8 cellular contexts compared by ENCODE assay signal in the genomic region with DNA sequence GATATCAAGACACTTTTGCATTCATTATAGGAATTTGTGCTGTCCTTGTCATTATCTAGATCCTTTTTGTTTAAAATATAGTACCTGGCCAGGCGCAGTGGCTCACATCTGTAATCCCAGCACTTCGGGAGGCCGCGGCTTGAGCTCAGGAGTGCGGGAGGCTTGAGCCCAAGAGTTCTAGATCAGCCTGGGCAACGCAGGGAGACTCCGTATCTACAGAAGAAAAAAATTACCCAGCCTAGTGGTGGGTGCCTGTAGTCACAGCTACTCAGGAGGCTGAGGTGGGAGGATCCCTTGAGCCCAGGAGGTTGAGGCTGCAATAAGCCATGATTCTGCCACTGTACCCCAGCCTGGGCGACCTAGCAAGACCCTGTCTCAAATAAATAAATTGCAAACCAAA. TPM values are rescaled to one million over a fixed set of nuclear protein-coding genes. Genes with fewer than 3 reads are reported as not detected.
DNase-seq lines count a peak whose midpoint lies in the region; ATAC-seq lines count a peak whose summit lies in the region.
"Had no signal": no experiment of that assay in that cellular context is flagged by ENCODE, and none has a peak within 500 bp of the region (broad histone marks: within the 10 kb centered on the region; RNA-seq: fewer than 3 reads in every experiment).

No MANE protein-coding gene starts in this region.

- H3K4me3 Mint-ChIP-seq in naive thymus-derived CD4-positive, alpha-beta T cell = peak overlapping the region; percentile 92 to 100 (median 98)

- H3K27ac ChIP-seq in angular gyrus (ENCODE audit: low read depth, low read length) = peak overlapping the region; percentile 72
- H3K27ac ChIP-seq in naive thymus-derived CD4-positive, alpha-beta T cell (ENCODE audit: low read depth, low read length) = peak overlapping the region; percentile 50
- H3K27ac ChIP-seq: BLaER1 had no signal

- H3K27me3 Mint-ChIP-seq in naive thymus-derived CD4-positive, alpha-beta T cell = no peaks in the 10 kb centered on the region

- no peaks in the 10 kb centered on the region for H3K36me3 Mint-ChIP-seq in naive thymus-derived CD4-positive, alpha-beta T cell

- peaks cover 0 to 1% (median 0%) of the 10 kb centered on the region in 11 donors for H3K9me3 Mint-ChIP-seq in naive thymus-derived CD4-positive, alpha-beta T cell

- no peaks in the 10 kb centered on the region for H3K36me3 ChIP-seq in naive thymus-derived CD4-positive, alpha-beta T cell (ENCODE audit: control insufficient read depth in 2 of 3, insufficient read depth in 3 of 3, low read length in 3 of 3)
- H3K36me3 ChIP-seq: BLaER1 had no signal

- peak; percentile 22 for ATAC-seq in naive thymus-derived CD4-positive, alpha-beta T cell
- no peak for ATAC-seq in HG03108 (IDR thresholded peaks at IDR 0.05; ENCODE audit: unreplicated experiment)

- DNase-seq in NCI-H1092 treated with DMSO at 0.1 percent for 48 hours (lab: John Stamatoyannopoulos, UW) (peak; percentile 8), NCI-H1092 (lab: John Stamatoyannopoulos, UW) (no peak), AML-193 (lab: John Stamatoyannopoulos, UW) (no peak)
- peak in 1 of 9 donors; percentile 19 for DNase-seq in naive thymus-derived CD4-positive, alpha-beta T cell

- no peaks in the 10 kb centered on the region for H3K9me3 ChIP-seq in naive thymus-derived CD4-positive, alpha-beta T cell (ENCODE audit: control insufficient read depth in 2 of 3, low read length in 3 of 3)

- CTCF ChIA-PET in naive thymus-derived CD4-positive, alpha-beta T cell (lab: Charles Lee) = no interaction called here

- peak overlapping the region; percentile 91 for H3K4me3 ChIP-seq in naive thymus-derived CD4-positive, alpha-beta T cell (ENCODE audit: low read length)
- H3K4me3 ChIP-seq: BLaER1 had no signal

- POLR2A ChIA-PET in naive thymus-derived CD4-positive, alpha-beta T cell (lab: Charles Lee) = interaction anchor here (1.7 kb wide), 1 partner anchor 53 kb away, joined by 5 read pairs; the partner anchor contains the start of gene AVPI1

- no peaks in the 10 kb centered on the region for H3K27me3 ChIP-seq in naive thymus-derived CD4-positive, alpha-beta T cell (ENCODE audit: control insufficient read depth in 2 of 2, insufficient read depth in 2 of 2, low read length in 2 of 2)
- H3K27me3 ChIP-seq: BLaER1 had no signal

- peaks cover 0 to 10% of the 10 kb centered on the region in 2 donors for H3K4me1 ChIP-seq in naive thymus-derived CD4-positive, alpha-beta T cell (ENCODE audit: control insufficient read depth in 2 of 2, insufficient read depth in 2 of 2, low read length in 2 of 2)
- H3K4me1 ChIP-seq: BLaER1 had no signal

- H3K4me1 Mint-ChIP-seq in naive thymus-derived CD4-positive, alpha-beta T cell = peaks cover 11 to 18% (median 16%) of the 10 kb centered on the region in 7 donors

- intact Hi-C loops in naive thymus-derived CD4-positive, alpha-beta T cell (cut with micrococcal nuclease) = loop anchor here (1.0 to 2.0 kb wide), 9 partner anchors 7 to 500 kb away; partner anchors contain the start of genes ARHGAP19 (in 2 of the 2), AVPI1 (in 1 of the 2), EXOSC1 (in 1 of the 2) and MMS19 (in 1 of the 2)

- H3K27ac Mint-ChIP-seq in naive thymus-derived CD4-positive, alpha-beta T cell = peak overlapping the region; percentile 43 to 96 (median 88)

RNA-seq across cellular contexts. Expression of gene MORN4, which starts 0.6 kb away (rescaled TPM):
- 1 to 10 TPM in 4 of 5 experiments, under 1 TPM in 1; 0.78 to 4.1 (median 1.5) TPM for total RNA-seq in naive thymus-derived CD4-positive, alpha-beta T cell
- 1 to 10 TPM; 1.3 to 5.9 TPM for polyA plus RNA-seq in naive thymus-derived CD4-positive, alpha-beta T cell

RNA-seq across cellular contexts. Expression of gene PI4K2A, which starts 6.5 kb away (rescaled TPM):
- total RNA-seq in naive thymus-derived CD4-positive, alpha-beta T cell = 10 to 100 TPM in 4 of 5 experiments, 1 to 10 TPM in 1; 9.0 to 33.8 (median 11.0) TPM
- polyA plus RNA-seq in naive thymus-derived CD4-positive, alpha-beta T cell = 1 to 10 TPM; 5.5 to 8.7 TPM

RNA-seq across cellular contexts. Expression of gene C10orf62, which starts 44.4 kb away (rescaled TPM):
- not detected for total RNA-seq in naive thymus-derived CD4-positive, alpha-beta T cell
- polyA plus RNA-seq in naive thymus-derived CD4-positive, alpha-beta T cell = not detected
- total RNA-seq: glomerular endothelial cell had no signal

RNA-seq across cellular contexts. Expression of gene HOGA1, which starts 49.7 kb away (rescaled TPM):
- not detected for total RNA-seq in naive thymus-derived CD4-positive, alpha-beta T cell
- not detected for polyA plus RNA-seq in naive thymus-derived CD4-positive, alpha-beta T cell

RNA-seq across cellular contexts. Expression of gene AVPI1, which starts 53.1 kb away (rescaled TPM):
- total RNA-seq in naive thymus-derived CD4-positive, alpha-beta T cell = 10 to 100 TPM in 1 of 5 experiments, 1 to 10 TPM in 3, under 1 TPM in 1; 0.65 to 10.6 (median 2.5) TPM
- polyA plus RNA-seq in naive thymus-derived CD4-positive, alpha-beta T cell = 1 to 10 TPM; 1.4 to 1.9 TPM
